In the genomic region with DNA sequence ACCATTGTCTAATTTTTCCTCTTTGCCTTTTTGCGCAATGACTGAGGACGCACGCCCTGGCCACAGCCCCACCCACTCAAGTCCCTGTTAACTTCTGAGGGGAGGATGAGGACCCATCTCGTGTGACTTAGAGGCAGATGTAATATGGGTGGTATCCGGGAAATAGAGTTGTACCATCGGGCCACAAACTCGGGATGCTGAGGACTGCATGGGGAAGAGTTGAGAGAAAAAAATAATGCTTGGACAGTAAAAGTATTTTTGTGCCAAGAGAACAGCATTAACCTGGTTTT, we compare ENCODE assay signal across 1 cellular context.
TF ChIP-seq lines count a peak whose summit lies in the region.

No MANE protein-coding gene starts in this region.

TF ChIP-seq in GM12878, 131 proteins besides CTCF, POLR2A, EP300 and RAD21:
- TF ChIP-seq, protein P1, sequence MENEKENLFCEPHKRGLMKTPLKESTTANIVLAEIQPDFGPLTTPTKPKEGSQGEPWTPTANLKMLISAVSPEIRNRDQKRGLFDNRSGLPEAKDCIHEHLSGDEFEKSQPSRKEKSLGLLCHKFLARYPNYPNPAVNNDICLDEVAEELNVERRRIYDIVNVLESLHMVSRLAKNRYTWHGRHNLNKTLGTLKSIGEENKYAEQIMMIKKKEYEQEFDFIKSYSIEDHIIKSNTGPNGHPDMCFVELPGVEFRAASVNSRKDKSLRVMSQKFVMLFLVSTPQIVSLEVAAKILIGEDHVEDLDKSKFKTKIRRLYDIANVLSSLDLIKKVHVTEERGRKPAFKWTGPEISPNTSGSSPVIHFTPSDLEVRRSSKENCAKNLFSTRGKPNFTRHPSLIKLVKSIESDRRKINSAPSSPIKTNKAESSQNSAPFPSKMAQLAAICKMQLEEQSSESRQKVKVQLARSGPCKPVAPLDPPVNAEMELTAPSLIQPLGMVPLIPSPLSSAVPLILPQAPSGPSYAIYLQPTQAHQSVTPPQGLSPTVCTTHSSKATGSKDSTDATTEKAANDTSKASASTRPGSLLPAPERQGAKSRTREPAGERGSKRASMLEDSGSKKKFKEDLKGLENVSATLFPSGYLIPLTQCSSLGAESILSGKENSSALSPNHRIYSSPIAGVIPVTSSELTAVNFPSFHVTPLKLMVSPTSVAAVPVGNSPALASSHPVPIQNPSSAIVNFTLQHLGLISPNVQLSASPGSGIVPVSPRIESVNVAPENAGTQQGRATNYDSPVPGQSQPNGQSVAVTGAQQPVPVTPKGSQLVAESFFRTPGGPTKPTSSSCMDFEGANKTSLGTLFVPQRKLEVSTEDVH (IDR thresholded peaks at IDR 0.05; ENCODE audit: low read depth, partially characterized antibody): peak; percentile 3
- TF ChIP-seq, protein P2, sequence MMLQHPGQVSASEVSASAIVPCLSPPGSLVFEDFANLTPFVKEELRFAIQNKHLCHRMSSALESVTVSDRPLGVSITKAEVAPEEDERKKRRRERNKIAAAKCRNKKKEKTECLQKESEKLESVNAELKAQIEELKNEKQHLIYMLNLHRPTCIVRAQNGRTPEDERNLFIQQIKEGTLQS (IDR thresholded peaks at IDR 0.05; ENCODE audit: borderline replicate concordance, extremely low read depth, low read depth, low read length): no peak
- TF ChIP-seq ZNF24 (IDR thresholded peaks at IDR 0.05) (no peak), TCF3 (IDR thresholded peaks at IDR 0.05; ENCODE audit: borderline replicate concordance, insufficient read depth, low read depth, low read length) (0 out of 2 replicates have a peak, but pooled peaks have one; percentile 3), HDAC6 (IDR thresholded peaks at IDR 0.05; ENCODE audit: unreplicated experiment) (no peak), RB1 (IDR thresholded peaks at IDR 0.05; ENCODE audit: borderline replicate concordance) (0 out of 2 replicates have a peak, but pooled peaks have one; percentile 13), SREBF2 (IDR thresholded peaks at IDR 0.05; ENCODE audit: low read length) (no peak)
- TF ChIP-seq, protein P3, sequence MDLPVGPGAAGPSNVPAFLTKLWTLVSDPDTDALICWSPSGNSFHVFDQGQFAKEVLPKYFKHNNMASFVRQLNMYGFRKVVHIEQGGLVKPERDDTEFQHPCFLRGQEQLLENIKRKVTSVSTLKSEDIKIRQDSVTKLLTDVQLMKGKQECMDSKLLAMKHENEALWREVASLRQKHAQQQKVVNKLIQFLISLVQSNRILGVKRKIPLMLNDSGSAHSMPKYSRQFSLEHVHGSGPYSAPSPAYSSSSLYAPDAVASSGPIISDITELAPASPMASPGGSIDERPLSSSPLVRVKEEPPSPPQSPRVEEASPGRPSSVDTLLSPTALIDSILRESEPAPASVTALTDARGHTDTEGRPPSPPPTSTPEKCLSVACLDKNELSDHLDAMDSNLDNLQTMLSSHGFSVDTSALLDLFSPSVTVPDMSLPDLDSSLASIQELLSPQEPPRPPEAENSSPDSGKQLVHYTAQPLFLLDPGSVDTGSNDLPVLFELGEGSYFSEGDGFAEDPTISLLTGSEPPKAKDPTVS (IDR thresholded peaks at IDR 0.05; ENCODE audit: low read depth, low read length): no peak
- TF ChIP-seq, protein P4, sequence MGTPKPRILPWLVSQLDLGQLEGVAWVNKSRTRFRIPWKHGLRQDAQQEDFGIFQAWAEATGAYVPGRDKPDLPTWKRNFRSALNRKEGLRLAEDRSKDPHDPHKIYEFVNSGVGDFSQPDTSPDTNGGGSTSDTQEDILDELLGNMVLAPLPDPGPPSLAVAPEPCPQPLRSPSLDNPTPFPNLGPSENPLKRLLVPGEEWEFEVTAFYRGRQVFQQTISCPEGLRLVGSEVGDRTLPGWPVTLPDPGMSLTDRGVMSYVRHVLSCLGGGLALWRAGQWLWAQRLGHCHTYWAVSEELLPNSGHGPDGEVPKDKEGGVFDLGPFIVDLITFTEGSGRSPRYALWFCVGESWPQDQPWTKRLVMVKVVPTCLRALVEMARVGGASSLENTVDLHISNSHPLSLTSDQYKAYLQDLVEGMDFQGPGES (IDR thresholded peaks at IDR 0.05): no peak
